11 cellular contexts compared by ENCODE assay signal in the genomic region with DNA sequence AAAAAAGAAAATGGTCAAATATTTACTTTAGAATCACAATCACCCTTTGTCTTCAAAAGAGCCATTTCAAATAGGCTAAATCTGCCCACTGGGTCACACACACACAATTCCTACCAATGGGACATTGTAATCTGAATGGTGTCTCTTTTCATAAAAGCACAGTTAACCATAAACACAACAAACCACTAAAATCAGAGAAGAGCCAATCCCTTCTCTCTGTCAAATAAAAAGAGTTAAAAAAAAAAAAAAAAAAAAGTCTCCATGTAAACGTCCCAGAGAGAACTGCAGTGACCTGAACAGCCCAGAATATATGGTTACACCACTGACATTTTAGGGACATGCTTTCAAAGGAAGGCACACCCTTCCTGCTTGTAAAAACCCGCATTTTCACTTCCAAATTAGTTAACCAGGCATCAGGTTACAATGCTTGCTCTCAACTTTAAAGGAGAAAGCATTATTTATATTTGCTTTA.
DNase-seq lines count a peak whose midpoint lies in the region; ATAC-seq and TF ChIP-seq lines count a peak whose summit lies in the region.
"Had no signal": no experiment of that assay in that cellular context is flagged by ENCODE, and none has a peak within 500 bp of the region (broad histone marks: within the 10 kb centered on the region; RNA-seq: fewer than 3 reads in every experiment).

No MANE protein-coding gene starts in this region.

- peak; percentile 38 for DNase-seq in NOMO-1 treated with DMSO at 0.1 percent for 48 hours (lab: John Stamatoyannopoulos, UW; ENCODE audit: unreplicated experiment)
- DNase-seq in NOMO-1 treated with dmso at 0.1 percent for 144 hours (lab: John Stamatoyannopoulos, UW; ENCODE audit: unreplicated experiment) = no peak
- DNase-seq in PC-3 = peak; percentile 64
- no peak for DNase-seq in left ventricle myocardium inferior
- no peak for DNase-seq in type B pancreatic cell (ENCODE audit: extremely low spot score, unreplicated experiment)
- no peak for DNase-seq in neural progenitor cell (ENCODE audit: low spot score)
- no peak for DNase-seq in stimulated activated naive CD8-positive, alpha-beta T cell treated with anti-CD3 and anti-CD28 coated beads, Interleukin-15, amount 100 ng/mL, for 72 hours
- no peak for DNase-seq in GM19240 (ENCODE audit: insufficient read length, low spot score)
- DNase-seq: kidney glomerular epithelial cell, NCI-H1436 treated with DMSO at 0.1 percent for 48 hours had no signal

- no peaks in the 10 kb centered on the region for H3K79me2 ChIP-seq in PC-3 (ENCODE audit: low read length)
- H3K79me2 ChIP-seq in neural progenitor cell (ENCODE audit: low read depth) = no peaks in the 10 kb centered on the region

- TF ChIP-seq CTCF in PC-3 (conservative IDR thresholded peaks at IDR 0.05; ENCODE audit: low read depth, low read length) (no peak), left ventricle myocardium inferior (IDR thresholded peaks at IDR 0.05; ENCODE audit: borderline replicate concordance) (no peak), type B pancreatic cell (conservative IDR thresholded peaks at IDR 0.05) (no peak), neural progenitor cell (IDR thresholded peaks at IDR 0.05) (no peak)

- H3K9ac ChIP-seq in PC-3 (ENCODE audit: low read length) (peak overlapping the region; percentile 15; the same call in 1 of the 2 replicates), neural progenitor cell (no peak overlapping the region)

- CTCF ChIA-PET in PC-3 (lab: Charles Lee) = interaction anchor here (0.6 kb wide), 1 partner anchor 129 kb away, joined by 4 read pairs; no protein-coding TSS in a partner anchor

- H3K9me3 Mint-ChIP-seq in type B pancreatic cell = peaks cover 14% of the 10 kb centered on the region
- H3K9me3 Mint-ChIP-seq in neural progenitor cell = no peaks in the 10 kb centered on the region
- H3K9me3 Mint-ChIP-seq in stimulated activated naive CD8-positive, alpha-beta T cell treated with anti-CD3 and anti-CD28 coated beads, Interleukin-15, amount 100 ng/mL, for 72 hours = no peaks in the 10 kb centered on the region

- H3K27me3 ChIP-seq in PC-3 (ENCODE audit: low read length) (no peaks in the 10 kb centered on the region), left ventricle myocardium inferior (ENCODE audit: low read depth) (no peaks in the 10 kb centered on the region), neural progenitor cell (no peaks in the 10 kb centered on the region)

- no peak overlapping the region for H3K4me3 ChIP-seq in PC-3 (ENCODE audit: low read length)
- no peak overlapping the region for H3K4me3 ChIP-seq in left ventricle myocardium inferior
- no peak overlapping the region for H3K4me3 ChIP-seq in neural progenitor cell

- H2AFZ ChIP-seq in PC-3 (ENCODE audit: low read length) (no peak overlapping the region), neural progenitor cell (replicated peaks) (no peak overlapping the region)

- H3K9me2 ChIP-seq in PC-3 (replicated peaks; ENCODE audit: low read length) = no peaks in the 10 kb centered on the region

- H3K4me1 ChIP-seq in PC-3 (ENCODE audit: insufficient read depth, low read length) = peaks cover 56% of the 10 kb centered on the region
- H3K4me1 ChIP-seq in left ventricle myocardium inferior = peaks cover 53% of the 10 kb centered on the region
- peaks cover 37% of the 10 kb centered on the region for H3K4me1 ChIP-seq in neural progenitor cell

- ATAC-seq in PC-3 = peak; percentile 87
- no peak for ATAC-seq in stimulated activated naive CD8-positive, alpha-beta T cell treated with anti-CD3 and anti-CD28 coated beads, Interleukin-15, amount 100 ng/mL, for 72 hours

- H4K20me1 ChIP-seq in PC-3 (ENCODE audit: low read length) (no peaks in the 10 kb centered on the region), neural progenitor cell (ENCODE audit: low read depth) (no peaks in the 10 kb centered on the region)

- H3K27ac Mint-ChIP-seq in type B pancreatic cell (peak overlapping the region; percentile 67), neural progenitor cell (no peak overlapping the region)
- H3K27ac Mint-ChIP-seq in stimulated activated naive CD8-positive, alpha-beta T cell treated with anti-CD3 and anti-CD28 coated beads, Interleukin-15, amount 100 ng/mL, for 72 hours = no peak overlapping the region

- H3K9me3 ChIP-seq in PC-3 (ENCODE audit: low read length) = no peaks in the 10 kb centered on the region
- H3K9me3 ChIP-seq in left ventricle myocardium inferior (replicated peaks) = no peaks in the 10 kb centered on the region
- no peaks in the 10 kb centered on the region for H3K9me3 ChIP-seq in neural progenitor cell (ENCODE audit: low read depth)

- H3K36me3 Mint-ChIP-seq in type B pancreatic cell (peaks cover 38% of the 10 kb centered on the region), neural progenitor cell (no peaks in the 10 kb centered on the region)

- H3K4me1 Mint-ChIP-seq in type B pancreatic cell (ENCODE audit: unreplicated experiment) (peaks cover 34% of the 10 kb centered on the region), neural progenitor cell (peaks cover 20% of the 10 kb centered on the region)
- no peaks in the 10 kb centered on the region for H3K4me1 Mint-ChIP-seq in stimulated activated naive CD8-positive, alpha-beta T cell treated with anti-CD3 and anti-CD28 coated beads, Interleukin-15, amount 100 ng/mL, for 72 hours

- H3K36me3 ChIP-seq in PC-3 (ENCODE audit: low read depth, low read length) = no peaks in the 10 kb centered on the region
- H3K36me3 ChIP-seq in left ventricle myocardium inferior = peaks cover 32% of the 10 kb centered on the region
- H3K36me3 ChIP-seq in neural progenitor cell = no peaks in the 10 kb centered on the region

- H3K4me3 Mint-ChIP-seq in type B pancreatic cell = peak overlapping the region; percentile 40
- H3K4me3 Mint-ChIP-seq in neural progenitor cell = no peak overlapping the region
- no peak overlapping the region for H3K4me3 Mint-ChIP-seq in stimulated activated naive CD8-positive, alpha-beta T cell treated with anti-CD3 and anti-CD28 coated beads, Interleukin-15, amount 100 ng/mL, for 72 hours

- POLR2A ChIA-PET in PC-3 (lab: Charles Lee; ENCODE audit: unreplicated experiment) = no interaction called here

- BruUV-seq in PC-3 (replicated peaks; lab: Mats Ljungman, UMichigan) = no TSS peak

- H3K4me2 ChIP-seq in PC-3 (ENCODE audit: low read length) = peak overlapping the region; percentile 47
- H3K4me2 ChIP-seq in neural progenitor cell = no peak overlapping the region

- H3K27ac ChIP-seq in PC-3 (ENCODE audit: low read length) (peak overlapping the region; percentile 52), left ventricle myocardium inferior (replicated peaks) (peak overlapping the region; percentile 74), neural progenitor cell (no peak overlapping the region)
- H3K27ac ChIP-seq: epithelial cell of prostate had no signal

- no peaks in the 10 kb centered on the region for H3K27me3 Mint-ChIP-seq in type B pancreatic cell
- no peaks in the 10 kb centered on the region for H3K27me3 Mint-ChIP-seq in neural progenitor cell (ENCODE audit: insufficient read depth, low read depth)
- peaks cover 40% of the 10 kb centered on the region for H3K27me3 Mint-ChIP-seq in stimulated activated naive CD8-positive, alpha-beta T cell treated with anti-CD3 and anti-CD28 coated beads, Interleukin-15, amount 100 ng/mL, for 72 hours

- H3F3A ChIP-seq in PC-3 (ENCODE audit: low read length, unreplicated experiment) (no peaks in the 10 kb centered on the region), neural progenitor cell (ENCODE audit: low read depth) (peaks cover 13% of the 10 kb centered on the region)

- intact Hi-C loops in PC-3 (cut with micrococcal nuclease) (loop anchor here (2.0 to 5.0 kb wide), 2 partner anchors 67 to 236 kb away; no protein-coding TSS in a partner anchor), left ventricle myocardium inferior (cut with micrococcal nuclease) (no loop called here)

Comparison
In these comparisons a context has a peak if more than half of its experiments do, and no peak if none do; other contexts are left out.
1. DNase-seq: peak in NOMO-1 treated with DMSO at 0.1 percent for 48 hours (single experiment) and PC-3 (single experiment); none in NOMO-1 treated with dmso at 0.1 percent for 144 hours (single experiment), left ventricle myocardium inferior (single experiment), type B pancreatic cell (single experiment), neural progenitor cell (single experiment), stimulated activated naive CD8-positive, alpha-beta T cell treated with anti-CD3 and anti-CD28 coated beads, Interleukin-15, amount 100 ng/mL, for 72 hours (0 of 2) and GM19240 (single experiment).